17 cellular contexts compared by ENCODE assay signal in genomic region chr9:4365055-4365454, GRCh38.
"Had no signal": no experiment of that assay in that cellular context is flagged by ENCODE, and none has a peak within 500 bp of the region (broad histone marks: within the 10 kb centered on the region; RNA-seq: fewer than 3 reads in every experiment).

No MANE protein-coding gene starts in this region.

- ATAC-seq: right cardiac atrium, T-cell had no signal

- H3K79me2 ChIP-seq: hepatocyte had no signal

- H3K27me3 ChIP-seq: esophagus squamous epithelium, hepatocyte, tibial artery had no signal

- DNase-seq: activated effector memory CD4-positive, alpha-beta T cell treated with Interleukin-2 at 50 U/mL for 16 hours; aorta; cortex of kidney; effector CD4-positive, alpha-beta T cell; esophagus squamous epithelium; islet precursor cell; midbrain; right cardiac atrium; Right ventricle myocardium superior; small intestine; T-cell; tibial artery had no signal

- H3K4me1 Mint-ChIP-seq: T-cell had no signal

- H3K4me1 ChIP-seq: esophagus squamous epithelium, prostate gland, tibial artery had no signal

- H3K36me3 Mint-ChIP-seq: T-cell had no signal

- H3K36me3 ChIP-seq: esophagus squamous epithelium, prostate gland, tibial artery had no signal

- H2AFZ ChIP-seq: hepatocyte had no signal

- H3K9me3 Mint-ChIP-seq: T-cell had no signal

- H3K9me3 ChIP-seq: esophagus squamous epithelium, prostate gland, tibial artery had no signal

- H3K27ac ChIP-seq: esophagus squamous epithelium, hepatocyte, prostate gland, SK-N-MC, tibial artery had no signal

- H3K4me3 Mint-ChIP-seq: neural crest cell, T-cell had no signal

- H3K4me2 ChIP-seq: hepatocyte had no signal

- H3K27ac Mint-ChIP-seq: T-cell had no signal

- H3K4me3 ChIP-seq: esophagus squamous epithelium, hepatocyte, lung, prostate gland, SK-N-MC, tibial artery had no signal
